ENCODE assay signal across 34 cellular contexts in genomic region chr7:16841681-16842080, GRCh38. TPM values are rescaled to one million over a fixed set of nuclear protein-coding genes. Genes with fewer than 3 reads are reported as not detected.
DNase-seq lines count a peak whose midpoint lies in the region; TF ChIP-seq lines count a peak whose summit lies in the region.
"Had no signal": no experiment of that assay in that cellular context is flagged by ENCODE, and none has a peak within 500 bp of the region (broad histone marks: within the 10 kb centered on the region; RNA-seq: fewer than 3 reads in every experiment).

No MANE protein-coding gene starts in this region.

- H3K14ac ChIP-seq in mesenchymal stem cell (ENCODE audit: low read length in 2 of 2): no peak overlapping the region

- H3K79me2 ChIP-seq in osteoblast (ENCODE audit: insufficient read depth, low read length): no peaks in the 10 kb centered on the region

- no peaks in the 10 kb centered on the region for H3K9me3 ChIP-seq in osteoblast (ENCODE audit: low read depth, low read length)
- H3K9me3 ChIP-seq in BE2C: no peaks in the 10 kb centered on the region
- no peaks in the 10 kb centered on the region for H3K9me3 ChIP-seq in mesenchymal stem cell (ENCODE audit: control insufficient read depth, low read length)
- H3K9me3 ChIP-seq in Peyer's patch: no peaks in the 10 kb centered on the region
- H3K9me3 ChIP-seq: upper lobe of right lung had no signal

- H2BK120ac ChIP-seq in mesenchymal stem cell (ENCODE audit: low read depth, low read length): no peak overlapping the region

- 86% methylated on average over 3 of the region's 4 CpGs for WGBS in mesenchymal stem cell

- H3K23ac ChIP-seq in mesenchymal stem cell (ENCODE audit: low read length in 2 of 2): no peak overlapping the region

- H3K27ac ChIP-seq in osteoblast (ENCODE audit: low read depth, low read length): no peak overlapping the region
- no peak overlapping the region for H3K27ac ChIP-seq in mesenchymal stem cell (ENCODE audit: low read length, poor library complexity, severe bottlenecking)
- no peak overlapping the region for H3K27ac ChIP-seq in Peyer's patch
- H3K27ac ChIP-seq: C4-2B, HL-60, SK-N-MC, skin epidermis, upper lobe of right lung, VCaP had no signal

- H4K8ac ChIP-seq in mesenchymal stem cell (ENCODE audit: low read length): no peak overlapping the region

- DNase-seq in EH (ENCODE audit: low read depth): peak; percentile 68
- peak; percentile 91 for DNase-seq in amniotic epithelial cell (ENCODE audit: low read depth)
- DNase-seq in fibroblast of pulmonary artery (ENCODE audit: low read depth): peak; percentile 11
- DNase-seq in osteoblast (ENCODE audit: insufficient read length, low spot score, missing footprints): no peak
- no peak for DNase-seq in BE2C
- DNase-seq in activated gamma-delta T cell treated with Interleukin-2 at 50 U/mL for 16 hours: no peak
- DNase-seq in mesenchymal stem cell: no peak
- DNase-seq in Peyer's patch: no peak
- DNase-seq: activated CD4-positive, alpha-beta T cell treated with anti-CD3 and anti-CD28 coated beads, Interleukin-2, amount 10 ng/mL, durations not matched to agents 7 days and 5 days; activated CD8-positive, alpha-beta memory T cell treated with anti-CD3 and anti-CD28 coated beads, Interleukin-2, amount 10 ng/mL, durations not matched to agents 7 days and 5 days; activated naive CD4-positive, alpha-beta T cell treated with anti-CD3 and anti-CD28 coated beads, Interleukin-2, amount 10 ng/mL, durations not matched to agents 7 days and 5 days; anterior cingulate cortex; Calu3; DND-41; erythroblast; kidney glomerular epithelial cell; mammary epithelial cell; NCI-H1092 treated with DMSO at 0.1 percent for 48 hours; NCI-H1930; NCI-H2227 treated with DMSO at 0.1 percent for 48 hours; NCI-H69; RPMI8226; stimulated activated CD4-positive, alpha-beta T cell treated with anti-CD3 and anti-CD28 coated beads, Interleukin-2, amount 100 ng/mL, for 24 hours; upper lobe of right lung had no signal

- no peaks in the 10 kb centered on the region for H3K27me3 ChIP-seq in osteoblast (ENCODE audit: insufficient read depth, low read length)
- H3K27me3 ChIP-seq in BE2C: peaks cover 12% of the 10 kb centered on the region; the same call in 1 of the 2 replicates
- no peaks in the 10 kb centered on the region for H3K27me3 ChIP-seq in mesenchymal stem cell (ENCODE audit: control insufficient read depth in 1 of 2, insufficient read depth in 1 of 2, low read length in 2 of 2)
- H3K27me3 ChIP-seq in Peyer's patch: no peaks in the 10 kb centered on the region
- H3K27me3 ChIP-seq: upper lobe of right lung had no signal

- H3K9ac ChIP-seq in mesenchymal stem cell (ENCODE audit: low read length): no peak overlapping the region

- TF ChIP-seq POLR2A in Peyer's patch (IDR thresholded peaks at IDR 0.05): no peak

- H3K4me3 ChIP-seq in fibroblast of pulmonary artery (replicated peaks; ENCODE audit: low read depth, low read length): no peak overlapping the region
- H3K4me3 ChIP-seq in osteoblast (ENCODE audit: insufficient read depth, low read length): no peak overlapping the region
- H3K4me3 ChIP-seq in BE2C (ENCODE audit: low read depth, low read length): no peak overlapping the region
- no peak overlapping the region for H3K4me3 ChIP-seq in mesenchymal stem cell (ENCODE audit: insufficient read depth in 1 of 2, low read depth in 1 of 2, low read length in 2 of 2)
- H3K4me3 ChIP-seq in Peyer's patch: no peak overlapping the region
- H3K4me3 ChIP-seq: SK-N-MC, skin epidermis, upper lobe of right lung had no signal

- no peaks in the 10 kb centered on the region for H3K79me1 ChIP-seq in mesenchymal stem cell (replicated peaks; ENCODE audit: low read length, poor library complexity, severe bottlenecking)

- H4K20me1 ChIP-seq in osteoblast (ENCODE audit: insufficient read depth, low read length): no peaks in the 10 kb centered on the region

- H3K4me1 ChIP-seq in osteoblast (ENCODE audit: insufficient read depth, low read length): peaks cover 13% of the 10 kb centered on the region
- H3K4me1 ChIP-seq in BE2C: no peaks in the 10 kb centered on the region
- H3K4me1 ChIP-seq in mesenchymal stem cell (ENCODE audit: control insufficient read depth, insufficient read depth, low read depth, low read length): peaks cover 5% of the 10 kb centered on the region
- no peaks in the 10 kb centered on the region for H3K4me1 ChIP-seq in Peyer's patch
- H3K4me1 ChIP-seq: upper lobe of right lung had no signal

- no peak overlapping the region for H2BK5ac ChIP-seq in mesenchymal stem cell (ENCODE audit: low read depth, low read length, poor library complexity, severe bottlenecking)

- TF ChIP-seq CTCF in fibroblast of pulmonary artery (IDR thresholded peaks at IDR 0.05; ENCODE audit: low read length, missing control alignments) (no peak), osteoblast (IDR thresholded peaks at IDR 0.05; ENCODE audit: extremely low read depth, low read depth, low read length) (no peak), BE2C (IDR thresholded peaks at IDR 0.05; ENCODE audit: low read depth, low read length) (no peak), Peyer's patch (IDR thresholded peaks at IDR 0.05) (no peak)

- no peak overlapping the region for H2BK15ac ChIP-seq in mesenchymal stem cell (ENCODE audit: low read depth, poor library complexity, severe bottlenecking)

- H4K91ac ChIP-seq in mesenchymal stem cell (ENCODE audit: low read length): no peak overlapping the region

- H3K36me3 ChIP-seq in osteoblast (ENCODE audit: insufficient read depth, low read length) (no peaks in the 10 kb centered on the region), BE2C (no peaks in the 10 kb centered on the region), mesenchymal stem cell (ENCODE audit: control insufficient read depth in 1 of 2, insufficient read depth in 2 of 2, low read depth in 1 of 2, low read length in 2 of 2) (no peaks in the 10 kb centered on the region), Peyer's patch (no peaks in the 10 kb centered on the region)
- H3K36me3 ChIP-seq: upper lobe of right lung had no signal

- H3K18ac ChIP-seq in mesenchymal stem cell (ENCODE audit: low read depth in 1 of 2, low read length in 2 of 2): no peak overlapping the region

- H2AFZ ChIP-seq in osteoblast (ENCODE audit: low read length): peak overlapping the region; percentile 29
- no peak overlapping the region for H2AFZ ChIP-seq in mesenchymal stem cell (ENCODE audit: low read depth, low read length)

- H2AK5ac ChIP-seq in mesenchymal stem cell (ENCODE audit: low read length, severe bottlenecking): no peak overlapping the region

- H3K4me2 ChIP-seq in osteoblast (ENCODE audit: insufficient read depth, low read length) (no peak overlapping the region), mesenchymal stem cell (ENCODE audit: low read length, poor library complexity, severe bottlenecking) (no peak overlapping the region)

- no peak overlapping the region for H3K4ac ChIP-seq in mesenchymal stem cell (ENCODE audit: low read depth in 1 of 2, low read length in 2 of 2)

- no peak overlapping the region for H2BK12ac ChIP-seq in mesenchymal stem cell (ENCODE audit: low read length in 2 of 2)

RNA-seq across cellular contexts. Expression of gene AGR2, which starts 36.9 kb away (rescaled TPM):
- total RNA-seq in osteoblast: not detected in 2 replicates
- polyA plus RNA-seq in BE2C (2012; ENCODE audit: insufficient read depth, insufficient read length, low read depth): not detected
- polyA plus RNA-seq in mesenchymal stem cell (2013, experiment 1 of 2): not detected
- polyA plus RNA-seq in mesenchymal stem cell (2013, experiment 2 of 2): not detected
- total RNA-seq in Peyer's patch: 100 to 1,000 TPM in 3 of 4 donors, 10 to 100 TPM in 1; 49.5 to 282 (median 252) TPM
- total RNA-seq: A673; activated CD4-positive, alpha-beta T cell treated with anti-CD3 and anti-CD28 coated beads, Interleukin-2, amount 10 ng/mL, durations not matched to agents 7 days and 5 days; activated CD8-positive, alpha-beta memory T cell treated with anti-CD3 and anti-CD28 coated beads, Interleukin-2, amount 10 ng/mL, durations not matched to agents 7 days and 5 days; glomerular endothelial cell; subcutaneous adipose tissue; T-helper 2 cell treated with Interferon-gamma antibody and Interleukin-4, amounts not matched to agents 100 ng/mL and 5 ng/mL, for 36 hours had no signal

RNA-seq across cellular contexts. Expression of gene AGR3, which starts 40.1 kb away (rescaled TPM):
- total RNA-seq in osteoblast (not detected in 2 replicates), Peyer's patch (100 to 1,000 TPM in 3 of 4 donors, 10 to 100 TPM in 1; 24.8 to 241 (median 178) TPM)
- polyA plus RNA-seq in BE2C (2012; ENCODE audit: insufficient read depth, insufficient read length, low read depth): not detected
- polyA plus RNA-seq in mesenchymal stem cell (2013, experiment 1 of 2): not detected
- not detected for polyA plus RNA-seq in mesenchymal stem cell (2013, experiment 2 of 2)
- total RNA-seq: A673; activated CD4-positive, alpha-beta T cell treated with anti-CD3 and anti-CD28 coated beads, Interleukin-2, amount 10 ng/mL, durations not matched to agents 7 days and 5 days; activated CD8-positive, alpha-beta memory T cell treated with anti-CD3 and anti-CD28 coated beads, Interleukin-2, amount 10 ng/mL, durations not matched to agents 7 days and 5 days; glomerular endothelial cell; HepG2; mammary epithelial cell; subcutaneous adipose tissue; T-helper 2 cell treated with Interferon-gamma antibody and Interleukin-4, amounts not matched to agents 100 ng/mL and 5 ng/mL, for 36 hours had no signal
- polyA plus RNA-seq: HepG2, mammary epithelial cell had no signal

Comparison
In these comparisons a context has a peak if more than half of its experiments do, and no peak if none do; other contexts are left out.
1. DNase-seq: peak in EH (single experiment), amniotic epithelial cell (single experiment) and fibroblast of pulmonary artery (single experiment); none in osteoblast (single experiment), BE2C (single experiment), activated gamma-delta T cell treated with Interleukin-2 at 50 U/mL for 16 hours (single experiment), mesenchymal stem cell (single experiment) and Peyer's patch (0 of 3).
2. RNA of gene AGR2, which starts 36.9 kb away (total RNA-seq): 49.5 to 282 TPM in Peyer's patch; not detected in osteoblast; every median in the first group is over 10 times any median in the second.
3. RNA of gene AGR3, which starts 40.1 kb away (total RNA-seq): 24.8 to 241 TPM in Peyer's patch; not detected in osteoblast; every median in the first group is over 10 times any median in the second.